13 cellular contexts compared by ENCODE assay signal in the genomic region with DNA sequence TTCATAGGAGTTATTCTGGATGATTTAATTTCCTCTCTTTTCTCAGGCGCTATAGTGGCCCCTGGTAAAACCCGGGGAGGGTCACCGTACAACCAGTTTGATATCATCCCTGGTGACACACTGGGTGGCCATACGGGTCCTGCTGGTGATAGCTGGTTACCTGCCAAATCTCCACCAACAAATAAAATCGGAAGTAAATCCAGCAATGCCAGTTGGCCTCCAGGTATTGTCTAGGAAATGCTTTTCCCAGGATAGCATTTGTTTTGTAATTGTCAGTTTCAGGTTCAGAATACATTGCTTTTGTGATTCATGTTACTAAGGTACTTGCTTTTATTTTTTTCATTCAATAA. TPM values are rescaled to one million over a fixed set of nuclear protein-coding genes. Genes with fewer than 3 reads are reported as not detected.
A peak's percentile ranks its signal among the peaks of the same experiment; 100 is the strongest.
DNase-seq lines count a peak whose midpoint lies in the region; ATAC-seq lines count a peak whose summit lies in the region.
"Had no signal": no experiment of that assay in that cellular context is flagged by ENCODE, and none has a peak within 500 bp of the region (broad histone marks: within the 10 kb centered on the region; RNA-seq: fewer than 3 reads in every experiment).

No MANE protein-coding gene starts in this region.

- no peaks in the 10 kb centered on the region for H3K9me2 ChIP-seq in GM23248 (ENCODE audit: insufficient read depth)

- peaks cover 50% of the 10 kb centered on the region for H3F3A ChIP-seq in GM23248 (ENCODE audit: insufficient read depth)

- DNase-seq in GM23248 (no peak), adipocyte (ENCODE audit: low read depth) (no peak), mesenchymal stem cell (no peak), NCI-H2107 treated with DMSO at 0.1 percent for 48 hours (lab: John Stamatoyannopoulos, UW; ENCODE audit: unreplicated experiment) (no peak), GDM1 (lab: John Stamatoyannopoulos, UW) (no peak)
- DNase-seq in stimulated activated CD4-positive, alpha-beta T cell treated with anti-CD3 and anti-CD28 coated beads, Interleukin-15, amount 100 ng/mL, for 24 hours, result no peak
- DNase-seq: activated CD4-positive, alpha-beta T cell treated with anti-CD3 and anti-CD28 coated beads for 48 hours; activated T-cell treated with anti-CD3 and anti-CD28 coated beads, Interleukin-2, amount 50 U/mL, for 1 hour; NCI-H1092; NK-92 treated with Interleukin-12 subunit alpha and Interleukin-12 subunit beta, amount 100 ng/mL, for 24 hours; stimulated activated naive CD8-positive, alpha-beta T cell treated with anti-CD3 and anti-CD28 coated beads, Interleukin-15, amount 100 ng/mL, for 72 hours had no signal

- H3K9me3 ChIP-seq in GM23248 (ENCODE audit: low read depth) (no peaks in the 10 kb centered on the region), adipocyte (ENCODE audit: control insufficient read depth, low read length) (no peaks in the 10 kb centered on the region), mesenchymal stem cell (ENCODE audit: control insufficient read depth, low read length) (no peaks in the 10 kb centered on the region), subcutaneous abdominal adipose tissue (ENCODE audit: control insufficient read depth in 5 of 5, low read length in 5 of 5) (no peaks in the 10 kb centered on the region)

- H2AK5ac ChIP-seq in mesenchymal stem cell (ENCODE audit: low read length, severe bottlenecking), result no peak overlapping the region

- no peak overlapping the region for H2BK12ac ChIP-seq in mesenchymal stem cell (ENCODE audit: low read length in 2 of 2)

- no peak overlapping the region for H2BK5ac ChIP-seq in mesenchymal stem cell (ENCODE audit: low read depth, low read length, poor library complexity, severe bottlenecking)

- 2 to 4% methylated on average over 5 of the region's 5 CpGs for WGBS in GM23248 (ENCODE audit: low coverage in 1 of 2, low lambda C conversion rate in 2 of 2, missing lambda C conversion rate in 2 of 2), 2 experiments
- WGBS in mesenchymal stem cell, result 70% methylated on average over 5 of the region's 5 CpGs

- H3K27me3 ChIP-seq in GM23248 (replicated peaks; ENCODE audit: insufficient read depth), result no peaks in the 10 kb centered on the region
- no peaks in the 10 kb centered on the region for H3K27me3 ChIP-seq in adipocyte (replicated peaks; ENCODE audit: control insufficient read depth, insufficient read depth, low read length)
- H3K27me3 ChIP-seq in mesenchymal stem cell (ENCODE audit: control insufficient read depth in 1 of 2, insufficient read depth in 1 of 2, low read length in 2 of 2), result no peaks in the 10 kb centered on the region
- no peaks in the 10 kb centered on the region for H3K27me3 ChIP-seq in subcutaneous abdominal adipose tissue (ENCODE audit: control insufficient read depth in 5 of 5, insufficient read depth in 4 of 5, low read length in 5 of 5)

- H2BK15ac ChIP-seq in mesenchymal stem cell (ENCODE audit: low read depth, poor library complexity, severe bottlenecking), result no peak overlapping the region

- H4K8ac ChIP-seq in mesenchymal stem cell (ENCODE audit: low read length), result no peak overlapping the region

- H2AFZ ChIP-seq in GM23248 (no peak overlapping the region), mesenchymal stem cell (ENCODE audit: low read depth, low read length) (no peak overlapping the region)

- H3K79me2 ChIP-seq in GM23248 (ENCODE audit: insufficient read depth), result no peaks in the 10 kb centered on the region

- H2BK120ac ChIP-seq in mesenchymal stem cell (ENCODE audit: low read depth, low read length), result no peak overlapping the region

- H3K27ac ChIP-seq in GM23248, result peak overlapping the region; percentile 88
- H3K27ac ChIP-seq in mesenchymal stem cell (ENCODE audit: low read length, poor library complexity, severe bottlenecking), result peak overlapping the region; percentile 41
- H3K27ac ChIP-seq in subcutaneous abdominal adipose tissue (ENCODE audit: low read depth, low read length), result peak overlapping the region; percentile 17

- H3K4me3 ChIP-seq in GM23248 (peak overlapping the region; percentile 58), adipocyte (ENCODE audit: low read length) (peak overlapping the region; percentile 61), mesenchymal stem cell (ENCODE audit: insufficient read depth in 1 of 2, low read depth in 1 of 2, low read length in 2 of 2) (peak overlapping the region in 1 of 2 experiments; percentile 65), subcutaneous abdominal adipose tissue (ENCODE audit: low read depth in 1 of 5, low read length in 5 of 5) (no peak overlapping the region)

- no peak overlapping the region for H3K23ac ChIP-seq in mesenchymal stem cell (ENCODE audit: low read length in 2 of 2)

- H3K18ac ChIP-seq in mesenchymal stem cell (ENCODE audit: low read depth in 1 of 2, low read length in 2 of 2), result no peak overlapping the region

- H3K79me1 ChIP-seq in mesenchymal stem cell (replicated peaks; ENCODE audit: low read length, poor library complexity, severe bottlenecking), result peaks cover 15% of the 10 kb centered on the region

- H3K36me3 ChIP-seq in GM23248 (ENCODE audit: low read depth), result peaks cover 39% of the 10 kb centered on the region
- peaks cover 65% of the 10 kb centered on the region for H3K36me3 ChIP-seq in adipocyte (ENCODE audit: control insufficient read depth, insufficient read depth, low read length, severe bottlenecking)
- H3K36me3 ChIP-seq in mesenchymal stem cell (ENCODE audit: control insufficient read depth in 1 of 2, insufficient read depth in 2 of 2, low read depth in 1 of 2, low read length in 2 of 2), result peaks cover 34 to 73% of the 10 kb centered on the region in 2 experiments
- H3K36me3 ChIP-seq in subcutaneous abdominal adipose tissue (ENCODE audit: control insufficient read depth in 5 of 5, insufficient read depth in 5 of 5, low read length in 5 of 5), result peaks cover 41 to 82% (median 68%) of the 10 kb centered on the region in 5 donors

- peak overlapping the region; percentile 63 for H3K9ac ChIP-seq in GM23248
- peak overlapping the region; percentile 58 for H3K9ac ChIP-seq in adipocyte (ENCODE audit: low read length)
- peak overlapping the region; percentile 81 for H3K9ac ChIP-seq in mesenchymal stem cell (ENCODE audit: low read length)
- H3K9ac ChIP-seq in subcutaneous abdominal adipose tissue (ENCODE audit: low read length in 5 of 5), result peak overlapping the region in 1 of 5 donors; percentile 7

- no peak for ATAC-seq in GM19467 (IDR thresholded peaks at IDR 0.05; ENCODE audit: unreplicated experiment)
- ATAC-seq: stimulated activated naive CD8-positive, alpha-beta T cell treated with anti-CD3 and anti-CD28 coated beads, Interleukin-15, amount 100 ng/mL, for 72 hours had no signal

- H3K14ac ChIP-seq in mesenchymal stem cell (ENCODE audit: low read length in 2 of 2), result no peak overlapping the region

- no peak overlapping the region for H3K4ac ChIP-seq in mesenchymal stem cell (ENCODE audit: low read depth in 1 of 2, low read length in 2 of 2)

- H4K20me1 ChIP-seq in GM23248 (ENCODE audit: insufficient read depth), result no peaks in the 10 kb centered on the region

- H3K4me2 ChIP-seq in GM23248 (ENCODE audit: unreplicated experiment) (peak overlapping the region; percentile 67), mesenchymal stem cell (ENCODE audit: low read length, poor library complexity, severe bottlenecking) (no peak overlapping the region)

- in situ Hi-C loops in GM23248 (cut with MboI), result no loop called here

- H3K4me1 ChIP-seq in GM23248 (ENCODE audit: insufficient read depth) (peaks cover 21% of the 10 kb centered on the region), adipocyte (ENCODE audit: control insufficient read depth, insufficient read depth, low read length) (peaks cover 31% of the 10 kb centered on the region), mesenchymal stem cell (ENCODE audit: control insufficient read depth, insufficient read depth, low read depth, low read length) (peaks cover 1% of the 10 kb centered on the region), subcutaneous abdominal adipose tissue (ENCODE audit: control insufficient read depth in 5 of 5, insufficient read depth in 5 of 5, low read length in 5 of 5) (peaks cover 3 to 11% (median 5%) of the 10 kb centered on the region in 5 donors)

- no peak overlapping the region for H4K91ac ChIP-seq in mesenchymal stem cell (ENCODE audit: low read length)

RNA-seq across cellular contexts. Expression of a gene that starts 35.6 kb away (rescaled TPM):
- 108 and 123 TPM in 2 replicates for total RNA-seq in GM23248 (2014; rRNA removed; shearing (Covaris generic))
- 70.8 and 72.5 TPM in 2 replicates for polyA plus RNA-seq in GM23248 (2016; fragmentation: Nextera tagmentation; extraction: Ambion mirVana)
- polyA plus RNA-seq in mesenchymal stem cell (2013, experiment 1 of 2), result 69.3 TPM
- 69.1 TPM for polyA plus RNA-seq in mesenchymal stem cell (2013, experiment 2 of 2)

RNA-seq across cellular contexts. Expression of a gene that starts 59.6 kb away (rescaled TPM):
- total RNA-seq in GM23248 (2014; rRNA removed; shearing (Covaris generic)), result 40.8 and 45.2 TPM in 2 replicates
- 47.6 and 48.2 TPM in 2 replicates for polyA plus RNA-seq in GM23248 (2016; fragmentation: Nextera tagmentation; extraction: Ambion mirVana)
- 38.5 TPM for polyA plus RNA-seq in mesenchymal stem cell (2013, experiment 1 of 2)
- 36.6 TPM for polyA plus RNA-seq in mesenchymal stem cell (2013, experiment 2 of 2)

Comparison
In these comparisons a context has a peak if more than half of its experiments do, and no peak if none do; other contexts are left out.
1. H3K27ac ChIP-seq: peak in every context shown above with its lines; median percentile 88 in GM23248; 41 in mesenchymal stem cell; 17 in subcutaneous abdominal adipose tissue.
2. H3K4me3 ChIP-seq: peak in GM23248 (single experiment) and adipocyte (single experiment); none in subcutaneous abdominal adipose tissue (0 of 5).